In the genomic region with DNA sequence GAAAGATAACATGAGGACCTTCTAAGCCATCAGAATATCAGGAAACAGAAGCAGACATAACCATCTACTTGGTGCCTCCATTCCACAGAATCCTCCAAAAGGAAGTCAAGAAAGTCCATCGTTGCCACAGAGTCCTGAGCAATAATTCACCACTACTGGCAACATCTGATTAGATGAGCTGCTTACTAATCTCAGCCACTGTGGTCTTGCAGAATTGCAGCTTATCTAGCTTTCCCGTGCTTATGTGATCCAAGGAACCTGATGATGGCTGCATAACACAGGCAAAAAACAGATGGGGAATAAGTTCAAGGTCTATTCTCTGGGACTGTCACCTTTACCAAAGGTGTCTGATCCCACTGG, we compare ENCODE assay signal across 15 cellular contexts.
"Had no signal": no experiment of that assay in that cellular context is flagged by ENCODE, and none has a peak within 500 bp of the region (broad histone marks: within the 10 kb centered on the region; RNA-seq: fewer than 3 reads in every experiment).

No MANE protein-coding gene starts in this region.

- H3K4me1 Mint-ChIP-seq: WTC11 had no signal

- H3K36me3 Mint-ChIP-seq: activated naive CD4-positive, alpha-beta T cell treated with anti-CD3 and anti-CD28 coated beads, Interleukin-2, amount 50 U/mL, for 72 hours; WTC11 had no signal

- H3K36me3 ChIP-seq: breast epithelium, neutrophil, thyroid gland, uterus had no signal

- H3K27me3 ChIP-seq: breast epithelium, thyroid gland, uterus had no signal

- H3K9me3 ChIP-seq: breast epithelium, neutrophil, thyroid gland, uterus had no signal

- H3K4me3 ChIP-seq: breast epithelium, lung, smooth muscle cell, thyroid gland, uterus had no signal

- H3K4me2 ChIP-seq: smooth muscle cell had no signal

- DNase-seq: activated CD4-positive, alpha-beta T cell treated with anti-CD3 and anti-CD28 coated beads, Interleukin-2, amount 50 U/mL, for 1 hour; activated effector memory CD4-positive, alpha-beta T cell treated with Interleukin-2 at 50 U/mL for 16 hours; foreskin keratinocyte; left colon; naive B cell; right cardiac atrium; thyroid gland; uterus had no signal

- H3K9me3 Mint-ChIP-seq: naive B cell, WTC11 had no signal

- H3K4me3 Mint-ChIP-seq: WTC11 had no signal

- H3K27me3 Mint-ChIP-seq: naive B cell had no signal

- H3K27ac Mint-ChIP-seq: activated naive CD4-positive, alpha-beta T cell treated with anti-CD3 and anti-CD28 coated beads, Interleukin-2, amount 50 U/mL, for 72 hours; progenitor cell of endocrine pancreas; WTC11 had no signal

- H3K27ac ChIP-seq: breast epithelium, foreskin keratinocyte, neutrophil, thyroid gland, uterus had no signal

- ATAC-seq: activated naive CD4-positive, alpha-beta T cell treated with anti-CD3 and anti-CD28 coated beads, Interleukin-2, amount 50 U/mL, for 72 hours; foreskin keratinocyte; left colon; WTC11 had no signal

- H3K4me1 ChIP-seq: breast epithelium, uterus had no signal
